Comparison of ENCODE assay signal across 1 cellular context in the genomic region with DNA sequence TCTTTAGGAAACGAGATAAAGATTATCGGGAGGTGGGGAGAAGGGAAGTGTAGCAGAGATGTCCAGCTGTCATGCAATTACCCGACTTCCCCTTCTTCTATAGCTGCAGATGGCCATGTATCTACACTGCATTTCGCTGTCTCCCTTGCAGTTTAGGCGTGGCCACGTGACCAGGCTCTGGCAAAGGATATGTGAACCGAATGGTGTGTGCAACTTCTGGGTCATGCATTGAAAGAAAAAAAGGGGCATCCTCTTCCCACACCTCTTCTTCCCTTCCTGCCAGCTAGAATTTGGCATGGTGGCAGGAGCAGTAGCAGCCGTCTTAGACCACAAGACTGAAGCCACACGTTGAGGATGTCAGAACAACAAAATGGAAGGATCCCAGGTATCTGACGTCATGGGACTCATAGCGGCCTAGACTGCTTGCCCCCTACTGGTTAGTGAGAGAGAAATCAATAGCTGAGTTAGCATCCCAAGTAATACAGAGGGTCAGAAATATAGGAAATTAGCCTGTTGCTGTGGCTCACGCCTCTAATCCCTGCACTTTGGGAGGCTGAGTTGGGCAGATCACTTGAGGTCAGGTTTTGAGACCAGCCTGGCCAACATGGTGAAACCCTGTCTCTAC.
TF ChIP-seq lines count a peak whose summit lies in the region.

No MANE protein-coding gene starts in this region.

TF ChIP-seq in IMR-90, 13 proteins besides CTCF, POLR2A, EP300 and RAD21 (continued from another document):
- TF ChIP-seq, protein P1, sequence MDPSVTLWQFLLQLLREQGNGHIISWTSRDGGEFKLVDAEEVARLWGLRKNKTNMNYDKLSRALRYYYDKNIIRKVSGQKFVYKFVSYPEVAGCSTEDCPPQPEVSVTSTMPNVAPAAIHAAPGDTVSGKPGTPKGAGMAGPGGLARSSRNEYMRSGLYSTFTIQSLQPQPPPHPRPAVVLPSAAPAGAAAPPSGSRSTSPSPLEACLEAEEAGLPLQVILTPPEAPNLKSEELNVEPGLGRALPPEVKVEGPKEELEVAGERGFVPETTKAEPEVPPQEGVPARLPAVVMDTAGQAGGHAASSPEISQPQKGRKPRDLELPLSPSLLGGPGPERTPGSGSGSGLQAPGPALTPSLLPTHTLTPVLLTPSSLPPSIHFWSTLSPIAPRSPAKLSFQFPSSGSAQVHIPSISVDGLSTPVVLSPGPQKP (IDR thresholded peaks at IDR 0.05; ENCODE audit: borderline replicate concordance, low read depth, low read length): no peak
- TF ChIP-seq FOS (IDR thresholded peaks at IDR 0.05; ENCODE audit: low read depth, low read length) (no peak), RFX5 (IDR thresholded peaks at IDR 0.05; ENCODE audit: low read depth, low read length) (no peak), MXI1 (IDR thresholded peaks at IDR 0.05; ENCODE audit: borderline replicate concordance, low read depth, low read length) (no peak), BHLHE40 (IDR thresholded peaks at IDR 0.05; ENCODE audit: low read depth, low read length) (no peak)
